Comparison of ENCODE assay signal across 12 cellular contexts in the genomic region with DNA sequence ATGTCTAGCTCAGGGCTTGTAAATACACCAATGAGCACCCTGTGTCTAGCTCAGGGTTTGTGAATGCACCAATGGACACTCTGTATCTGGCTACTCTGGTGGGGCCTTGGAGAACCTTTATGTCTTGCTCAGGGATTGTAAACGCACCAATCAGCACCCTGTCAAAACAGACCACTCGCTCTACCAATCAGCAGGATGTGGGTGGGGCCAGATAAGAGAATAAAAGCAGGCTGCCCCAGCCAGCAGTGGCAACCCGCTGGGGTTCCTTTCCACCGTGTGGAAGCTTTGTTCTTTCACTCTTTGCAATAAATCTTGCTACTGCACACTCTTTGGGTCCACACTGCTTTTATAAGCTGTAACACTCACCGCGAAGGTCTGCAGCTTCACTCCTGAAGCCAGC. TPM values are rescaled to one million over a fixed set of nuclear protein-coding genes. Genes with fewer than 3 reads are reported as not detected.
A peak's percentile ranks its signal among the peaks of the same experiment; 100 is the strongest.
DNase-seq lines count a peak whose midpoint lies in the region; ATAC-seq and TF ChIP-seq lines count a peak whose summit lies in the region.
"Not testable (repeated sequence)": the region's sequence is repeated elsewhere in the genome, so short reads cannot be mapped to it uniquely, and the experiment has no call there.
"Had no signal": no experiment of that assay in that cellular context is flagged by ENCODE, and none has a peak within 500 bp of the region (broad histone marks: within the 10 kb centered on the region; RNA-seq: fewer than 3 reads in every experiment).

No MANE protein-coding gene starts in this region.

- H3K4me1 ChIP-seq in BLaER1 = peaks cover 53% of the 10 kb centered on the region

- intact Hi-C loops in activated naive CD4-positive, alpha-beta T cell treated with anti-CD3 and anti-CD28 coated beads for 36 hours (cut with micrococcal nuclease) = loop anchor here (10.0 kb wide), 3 partner anchors 455 to 1625 kb away; no protein-coding TSS in a partner anchor

- H3K4me3 Mint-ChIP-seq in T-helper 1 cell treated with Interleukin-12 subunit alpha and Interleukin-12 subunit beta and Interleukin-4 antibody, amounts not matched to agents 30 μg/mL and 1 μg/mL, for 36 hours = peak overlapping the region; percentile 74
- H3K4me3 Mint-ChIP-seq in activated CD8-positive, alpha-beta T cell treated with anti-CD3 and anti-CD28 coated beads, Interleukin-2, amount 10 ng/mL, durations not matched to agents 7 days and 5 days = peak overlapping the region; percentile 53
- peak overlapping the region; percentile 94 for H3K4me3 Mint-ChIP-seq in activated naive CD4-positive, alpha-beta T cell treated with anti-CD3 and anti-CD28 coated beads for 36 hours
- peak overlapping the region; percentile 85 for H3K4me3 Mint-ChIP-seq in memory B cell
- H3K4me3 Mint-ChIP-seq in stimulated activated naive CD8-positive, alpha-beta T cell treated with anti-CD3 and anti-CD28 coated beads, Interleukin-15, amount 100 ng/mL, for 72 hours = peak overlapping the region; percentile 90 to 95

- H3K27me3 ChIP-seq in BLaER1 = not testable (repeated sequence)

- H4K20me1 ChIP-seq in BLaER1 = not testable (repeated sequence)

- peak overlapping the region; percentile 94; the same call in 1 of the 2 replicates for H3K27ac ChIP-seq in BLaER1
- peak overlapping the region in 1 of 2 donors; percentile 78 for H3K27ac ChIP-seq in coronary artery
- peak overlapping the region in 11 of 21 experiments; percentile 35 to 96 (median 87) for H3K27ac ChIP-seq in skin epidermis

- ATAC-seq in activated CD8-positive, alpha-beta T cell treated with anti-CD3 and anti-CD28 coated beads, Interleukin-2, amount 10 ng/mL, durations not matched to agents 7 days and 5 days; memory B cell (ENCODE audit: low read depth); stimulated activated naive CD8-positive, alpha-beta T cell treated with anti-CD3 and anti-CD28 coated beads, Interleukin-15, amount 100 ng/mL, for 72 hours: not testable (repeated sequence)

- H3K9ac ChIP-seq in BLaER1 = not testable (repeated sequence)

- peak overlapping the region; percentile 78 for H3K4me2 ChIP-seq in BLaER1

- peaks cover 17% of the 10 kb centered on the region for H3K36me3 Mint-ChIP-seq in T-helper 1 cell treated with Interleukin-12 subunit alpha and Interleukin-12 subunit beta and Interleukin-4 antibody, amounts not matched to agents 30 μg/mL and 1 μg/mL, for 36 hours (ENCODE audit: low read depth)
- H3K36me3 Mint-ChIP-seq in activated CD8-positive, alpha-beta T cell treated with anti-CD3 and anti-CD28 coated beads, Interleukin-2, amount 10 ng/mL, durations not matched to agents 7 days and 5 days (ENCODE audit: low read depth) = peaks cover 50% of the 10 kb centered on the region
- peaks cover 23% of the 10 kb centered on the region for H3K36me3 Mint-ChIP-seq in activated naive CD4-positive, alpha-beta T cell treated with anti-CD3 and anti-CD28 coated beads for 36 hours (ENCODE audit: low read depth)
- H3K36me3 Mint-ChIP-seq in memory B cell = peaks cover 12% of the 10 kb centered on the region

- TF ChIP-seq CTCF in coronary artery (IDR thresholded peaks at IDR 0.05) = not testable (repeated sequence)

- peaks cover 28% of the 10 kb centered on the region for H3K9me3 Mint-ChIP-seq in T-helper 1 cell treated with Interleukin-12 subunit alpha and Interleukin-12 subunit beta and Interleukin-4 antibody, amounts not matched to agents 30 μg/mL and 1 μg/mL, for 36 hours
- H3K9me3 Mint-ChIP-seq in activated CD8-positive, alpha-beta T cell treated with anti-CD3 and anti-CD28 coated beads, Interleukin-2, amount 10 ng/mL, durations not matched to agents 7 days and 5 days (ENCODE audit: insufficient read depth) = peaks cover 25% of the 10 kb centered on the region
- H3K9me3 Mint-ChIP-seq in activated naive CD4-positive, alpha-beta T cell treated with anti-CD3 and anti-CD28 coated beads for 36 hours = peaks cover 14% of the 10 kb centered on the region
- H3K9me3 Mint-ChIP-seq in memory B cell = not testable (repeated sequence)
- peaks cover 13 to 26% of the 10 kb centered on the region in 2 donors for H3K9me3 Mint-ChIP-seq in stimulated activated naive CD8-positive, alpha-beta T cell treated with anti-CD3 and anti-CD28 coated beads, Interleukin-15, amount 100 ng/mL, for 72 hours

- H3K36me3 ChIP-seq in BLaER1 = not testable (repeated sequence)

- peaks cover 42% of the 10 kb centered on the region for H3K4me1 Mint-ChIP-seq in T-helper 1 cell treated with Interleukin-12 subunit alpha and Interleukin-12 subunit beta and Interleukin-4 antibody, amounts not matched to agents 30 μg/mL and 1 μg/mL, for 36 hours (ENCODE audit: low read depth)
- peaks cover 66% of the 10 kb centered on the region for H3K4me1 Mint-ChIP-seq in activated CD8-positive, alpha-beta T cell treated with anti-CD3 and anti-CD28 coated beads, Interleukin-2, amount 10 ng/mL, durations not matched to agents 7 days and 5 days (ENCODE audit: low read depth)
- peaks cover 56% of the 10 kb centered on the region for H3K4me1 Mint-ChIP-seq in activated naive CD4-positive, alpha-beta T cell treated with anti-CD3 and anti-CD28 coated beads for 36 hours (ENCODE audit: low read depth)
- H3K4me1 Mint-ChIP-seq in memory B cell = peaks cover 25% of the 10 kb centered on the region
- H3K4me1 Mint-ChIP-seq in stimulated activated naive CD8-positive, alpha-beta T cell treated with anti-CD3 and anti-CD28 coated beads, Interleukin-15, amount 100 ng/mL, for 72 hours = peaks cover 66% of the 10 kb centered on the region

- DNase-seq in activated CD8-positive, alpha-beta T cell treated with anti-CD3 and anti-CD28 coated beads, Interleukin-2, amount 10 ng/mL, durations not matched to agents 7 days and 5 days; coronary artery (ENCODE audit: low spot score); memory B cell (ENCODE audit: low spot score in 2 of 2): not testable (repeated sequence)
- peak; percentile 73 for DNase-seq in activated naive CD4-positive, alpha-beta T cell treated with anti-CD3 and anti-CD28 coated beads for 36 hours
- DNase-seq in stimulated activated naive CD8-positive, alpha-beta T cell treated with anti-CD3 and anti-CD28 coated beads, Interleukin-15, amount 100 ng/mL, for 72 hours = peak; percentile 75 to 77

- not testable (repeated sequence) for H3K4me3 ChIP-seq in BLaER1
- H3K4me3 ChIP-seq in coronary artery = peak overlapping the region; percentile 41
- peak overlapping the region in 3 of 7 experiments; percentile 5 to 24 (median 16) for H3K4me3 ChIP-seq in skin epidermis

- CTCF ChIA-PET in activated CD8-positive, alpha-beta T cell treated with anti-CD3 and anti-CD28 coated beads, Interleukin-2, amount 10 ng/mL, durations not matched to agents 7 days and 5 days (lab: Charles Lee) = interaction anchor here (2.6 to 4.3 kb wide), 2 partner anchors 10 to 23 kb away, joined by 16 to 50 read pairs; a partner anchor contains a TSS
- CTCF ChIA-PET in activated naive CD4-positive, alpha-beta T cell treated with anti-CD3 and anti-CD28 coated beads for 36 hours (lab: Charles Lee) = interaction anchor here (1.0 to 3.1 kb wide), 6 partner anchors 9 to 33 kb away, joined by 3 to 32 read pairs (median 6); a partner anchor contains a TSS

- peaks cover 55% of the 10 kb centered on the region for H3K27me3 Mint-ChIP-seq in T-helper 1 cell treated with Interleukin-12 subunit alpha and Interleukin-12 subunit beta and Interleukin-4 antibody, amounts not matched to agents 30 μg/mL and 1 μg/mL, for 36 hours (ENCODE audit: low read depth)
- H3K27me3 Mint-ChIP-seq in activated CD8-positive, alpha-beta T cell treated with anti-CD3 and anti-CD28 coated beads, Interleukin-2, amount 10 ng/mL, durations not matched to agents 7 days and 5 days (ENCODE audit: low read depth) = peaks cover 21% of the 10 kb centered on the region
- H3K27me3 Mint-ChIP-seq in activated naive CD4-positive, alpha-beta T cell treated with anti-CD3 and anti-CD28 coated beads for 36 hours (ENCODE audit: low read depth); memory B cell; stimulated activated naive CD8-positive, alpha-beta T cell treated with anti-CD3 and anti-CD28 coated beads, Interleukin-15, amount 100 ng/mL, for 72 hours: not testable (repeated sequence)

- peak overlapping the region; percentile 64 for H3K27ac Mint-ChIP-seq in T-helper 1 cell treated with Interleukin-12 subunit alpha and Interleukin-12 subunit beta and Interleukin-4 antibody, amounts not matched to agents 30 μg/mL and 1 μg/mL, for 36 hours
- H3K27ac Mint-ChIP-seq in activated CD8-positive, alpha-beta T cell treated with anti-CD3 and anti-CD28 coated beads, Interleukin-2, amount 10 ng/mL, durations not matched to agents 7 days and 5 days = peak overlapping the region; percentile 89
- H3K27ac Mint-ChIP-seq in activated naive CD4-positive, alpha-beta T cell treated with anti-CD3 and anti-CD28 coated beads for 36 hours = peak overlapping the region; percentile 95
- H3K27ac Mint-ChIP-seq in memory B cell = peak overlapping the region; percentile 89
- peak overlapping the region; percentile 87 to 94 for H3K27ac Mint-ChIP-seq in stimulated activated naive CD8-positive, alpha-beta T cell treated with anti-CD3 and anti-CD28 coated beads, Interleukin-15, amount 100 ng/mL, for 72 hours

- H3K9me3 ChIP-seq in BLaER1 = peaks cover 27% of the 10 kb centered on the region

- POLR2A ChIA-PET in activated CD8-positive, alpha-beta T cell treated with anti-CD3 and anti-CD28 coated beads, Interleukin-2, amount 10 ng/mL, durations not matched to agents 7 days and 5 days (lab: Charles Lee) = interaction anchor here (3.0 kb wide), 1 partner anchor 9 kb away, joined by 52 read pairs; a partner anchor contains a TSS

RNA-seq across cellular contexts. Expression of a gene that starts 9.2 kb away (rescaled TPM):
- total RNA-seq in activated CD8-positive, alpha-beta T cell treated with anti-CD3 and anti-CD28 coated beads, Interleukin-2, amount 10 ng/mL, durations not matched to agents 7 days and 5 days = 10 to 100 TPM; 10.2 to 11.7 TPM
- under 1 TPM in 1 of 2 experiments, not detected in 1; 0.14 TPM for total RNA-seq in activated naive CD4-positive, alpha-beta T cell treated with anti-CD3 and anti-CD28 coated beads for 36 hours
- total RNA-seq: fibroblast of villous mesenchyme, IMR-90, lung microvascular endothelial cell, RPMI7951 had no signal

Comparison
In these comparisons a context has a peak if more than half of its experiments do, and no peak if none do; other contexts are left out.
1. RNA of a gene that starts 9.2 kb away (total RNA-seq): 10.2 to 11.7 TPM in activated CD8-positive, alpha-beta T cell treated with anti-CD3 and anti-CD28 coated beads, Interleukin-2, amount 10 ng/mL, durations not matched to agents 7 days and 5 days; 0.14 TPM in activated naive CD4-positive, alpha-beta T cell treated with anti-CD3 and anti-CD28 coated beads for 36 hours; every median in the first group is over 4 times any median in the second.
2. Peak in every context shown above with its lines, with median percentiles within 50 percentile points of each other: H3K27ac Mint-ChIP-seq and H3K4me3 Mint-ChIP-seq.